ENCODE assay signal across 8 cellular contexts in genomic region chr7:92809397-92810241, GRCh38. TPM values are rescaled to one million over a fixed set of nuclear protein-coding genes. Genes with fewer than 3 reads are reported as not detected.
DNase-seq lines count a peak whose midpoint lies in the region; ATAC-seq and TF ChIP-seq lines count a peak whose summit lies in the region.

No MANE protein-coding gene starts in this region.

- no peaks in the 10 kb centered on the region for H3K27me3 Mint-ChIP-seq in activated CD8-positive, alpha-beta T cell treated with anti-CD3 and anti-CD28 coated beads for 36 hours
- H3K27me3 Mint-ChIP-seq in nephron (ENCODE audit: low read depth): no peaks in the 10 kb centered on the region

- intact Hi-C loops in activated CD8-positive, alpha-beta T cell treated with anti-CD3 and anti-CD28 coated beads for 36 hours (cut with micrococcal nuclease): loop anchor here (1.0 to 5.0 kb wide), 2 partner anchors 42 to 78 kb away; no protein-coding TSS in a partner anchor

- CTCF ChIA-PET in activated CD8-positive, alpha-beta T cell treated with anti-CD3 and anti-CD28 coated beads for 36 hours (lab: Charles Lee): interaction anchor here (0.9 to 6.3 kb wide), 5 partner anchors 10 to 189 kb away, joined by 3 to 40 read pairs (median 4); no protein-coding TSS in a partner anchor

- peaks cover 39% of the 10 kb centered on the region for H3K36me3 Mint-ChIP-seq in activated CD8-positive, alpha-beta T cell treated with anti-CD3 and anti-CD28 coated beads for 36 hours (ENCODE audit: low read depth)
- peaks cover 11% of the 10 kb centered on the region for H3K36me3 Mint-ChIP-seq in nephron (ENCODE audit: low read depth)

- H3K4me1 Mint-ChIP-seq in activated CD8-positive, alpha-beta T cell treated with anti-CD3 and anti-CD28 coated beads for 36 hours (ENCODE audit: low read depth): peaks cover 69% of the 10 kb centered on the region
- H3K4me1 Mint-ChIP-seq in nephron: peaks cover 44% of the 10 kb centered on the region

- DNase-seq in AML-193 (lab: John Stamatoyannopoulos, UW) (peak; percentile 72 to 82), NCI-H2227 treated with DMSO at 0.1 percent for 48 hours (lab: John Stamatoyannopoulos, UW) (peak; percentile 45), fibroblast of gingiva (ENCODE audit: low read depth) (peak; percentile 91), DMS114 treated with DMSO at 0.1 percent for 48 hours (lab: John Stamatoyannopoulos, UW; ENCODE audit: unreplicated experiment) (no peak)
- peak; percentile 81 for DNase-seq in activated CD8-positive, alpha-beta T cell treated with anti-CD3 and anti-CD28 coated beads for 36 hours

- POLR2A ChIA-PET in activated CD8-positive, alpha-beta T cell treated with anti-CD3 and anti-CD28 coated beads for 36 hours (lab: Charles Lee): interaction anchor here (0.6 to 2.3 kb wide), 13 partner anchors 10 to 220 kb away, joined by 3 to 14 read pairs (median 5); partner anchors contain the start of gene FAM133B

- H3K27ac Mint-ChIP-seq in activated CD8-positive, alpha-beta T cell treated with anti-CD3 and anti-CD28 coated beads for 36 hours: peak overlapping the region; percentile 92
- H3K27ac Mint-ChIP-seq in nephron: peak overlapping the region; percentile 75 to 91 (median 80)

- peak overlapping the region; percentile 38 for H3K4me3 Mint-ChIP-seq in activated CD8-positive, alpha-beta T cell treated with anti-CD3 and anti-CD28 coated beads for 36 hours
- H3K4me3 Mint-ChIP-seq in nephron: peak overlapping the region in 2 of 3 experiments; percentile 6 to 43

- no peaks in the 10 kb centered on the region for H3K9me3 Mint-ChIP-seq in activated CD8-positive, alpha-beta T cell treated with anti-CD3 and anti-CD28 coated beads for 36 hours
- H3K9me3 Mint-ChIP-seq in nephron: no peaks in the 10 kb centered on the region

- no peak for TF ChIP-seq CTCF in activated CD8-positive, alpha-beta T cell treated with anti-CD3 and anti-CD28 coated beads for 36 hours (IDR thresholded peaks at IDR 0.05)
- TF ChIP-seq CTCF in nephron (IDR thresholded peaks at IDR 0.05; ENCODE audit: unreplicated experiment in 3 of 3): no peak

- peak; percentile 70 for ATAC-seq in GM18861 (IDR thresholded peaks at IDR 0.05; ENCODE audit: unreplicated experiment)
- peak; percentile 73 for ATAC-seq in HG03025 (IDR thresholded peaks at IDR 0.05; ENCODE audit: low FRiP score, unreplicated experiment)
- ATAC-seq in activated CD8-positive, alpha-beta T cell treated with anti-CD3 and anti-CD28 coated beads for 36 hours: peak; percentile 64

RNA-seq across cellular contexts. Expression of gene CDK6, which starts 26.8 kb away (rescaled TPM):
- total RNA-seq in activated CD8-positive, alpha-beta T cell treated with anti-CD3 and anti-CD28 coated beads for 36 hours: 100 to 1,000 TPM; 130 to 138 TPM
